In genomic region chr2:170929686-170930050, GRCh38 we compare ENCODE assay signal across 8 cellular contexts. TPM values are rescaled to one million over a fixed set of nuclear protein-coding genes. Genes with fewer than 3 reads are reported as not detected.
DNase-seq lines count a peak whose midpoint lies in the region; ATAC-seq, FAIRE-seq and TF ChIP-seq lines count a peak whose summit lies in the region.

No MANE protein-coding gene starts in this region.

- no peaks in the 10 kb centered on the region for H3K9me3 ChIP-seq in A673 (ENCODE audit: low read depth, low read length, poor library complexity, severe bottlenecking)
- H3K9me3 ChIP-seq in GM12878 (replicated peaks; ENCODE audit: control insufficient read depth, insufficient read depth, low read length) = no peaks in the 10 kb centered on the region; the same call in 1 of the 3 replicates

- no peaks in the 10 kb centered on the region for H3K27me3 ChIP-seq in A673 (replicated peaks; ENCODE audit: insufficient read depth, low read depth, low read length, poor library complexity)
- H3K27me3 ChIP-seq in GM12878 (replicated peaks in 1 of 2; ENCODE audit: control insufficient read depth in 2 of 2, insufficient read depth in 2 of 2, low read length in 1 of 2) = no peaks in the 10 kb centered on the region

- H2AFZ ChIP-seq in GM12878 (ENCODE audit: control insufficient read depth, low read depth, low read length) = peak overlapping the region; percentile 55

- peak; percentile 13 for ATAC-seq in HG03354 (IDR thresholded peaks at IDR 0.05; ENCODE audit: poor library complexity, severe bottlenecking, unreplicated experiment)
- ATAC-seq in GM12878 = peak; percentile 42

- peak overlapping the region; percentile 80 for H3K4me2 ChIP-seq in GM12878 (ENCODE audit: control insufficient read depth, insufficient read depth)

- intact Hi-C loops in A673 (cut with micrococcal nuclease; ENCODE audit: unreplicated experiment) = no loop called here
- intact Hi-C loops in GM12878 (cut with micrococcal nuclease; ENCODE audit: unreplicated experiment) = loop anchor here (1.0 to 5.0 kb wide), 2 partner anchors 44 to 503 kb away; partner anchors contain the start of genes DCAF17 and METTL8

- H3K4me3 ChIP-seq in A673 (ENCODE audit: low read depth, low read length, poor library complexity, severe bottlenecking) (peak overlapping the region; percentile 89), GM12878 (peak overlapping the region; percentile 90), iPS-11a (ENCODE audit: low read depth, low read length) (peak overlapping the region; percentile 77), skeletal muscle cell (ENCODE audit: low read depth, low read length) (peak overlapping the region; percentile 93)

- in situ Hi-C loops in GM13976 (cut with MboI; ENCODE audit: low sequenced_read_pairs, unreplicated experiment) = loop anchor here (25.0 kb wide), 1 partner anchor 1183 kb away; the partner anchor contains the start of gene DLX2
- in situ Hi-C loops in GM12878 (cut with MboI) = loop anchor here (25.0 kb wide), 1 partner anchor 1633 kb away; the partner anchor contains the start of gene PDK1

- no TSS peak for BruUV-seq in A673 (replicated peaks; lab: Mats Ljungman, UMichigan)
- BruUV-seq in GM12878 (replicated peaks; lab: Mats Ljungman, UMichigan) = no TSS peak

- H4K20me1 ChIP-seq in GM12878 (ENCODE audit: control insufficient read depth, insufficient read depth) = no peaks in the 10 kb centered on the region

- peak overlapping the region; percentile 93 for H3K9ac ChIP-seq in GM12878 (ENCODE audit: control insufficient read depth, insufficient read depth, low read length)

- FAIRE-seq in GM12878 (lab: Jason Lieb, UNC) = no peak

- TF ChIP-seq POLR2A in GM12878 (IDR thresholded peaks at IDR 0.05; ENCODE audit: low read depth, low read length) = no peak

- under 1% methylated on average over 19 of the region's 21 CpGs for WGBS in GM12878 (ENCODE audit: insufficient coverage, insufficient replicate concordance, low lambda C conversion rate, missing lambda C conversion rate)

- no peak for TF ChIP-seq CTCF in A673 (conservative IDR thresholded peaks at IDR 0.05; ENCODE audit: low read depth, low read length)
- TF ChIP-seq CTCF in GM13976 (IDR thresholded peaks at IDR 0.05; ENCODE audit: borderline replicate concordance, control extremely low read depth, extremely low read depth, insufficient read depth, missing control alignments) = no peak
- no peak for TF ChIP-seq CTCF in GM12878 (IDR thresholded peaks at IDR 0.05 in 2 of 3, conservative IDR thresholded peaks at IDR 0.05 in 1 of 3; ENCODE audit: control insufficient read depth in 2 of 3, extremely low read depth in 1 of 3, insufficient read depth in 1 of 3, low read depth in 3 of 3, low read length in 3 of 3)

- RAD21 ChIA-PET in GM12878 (lab: Charles Lee; ENCODE audit: unreplicated experiment) = interaction anchor here (0.6 to 2.8 kb wide), 10 partner anchors 9 to 1174 kb away, joined by 3 to 23 read pairs (median 6); no protein-coding TSS in a partner anchor

- H3K27ac ChIP-seq in A673 (ENCODE audit: low read depth, low read length, poor library complexity, severe bottlenecking) (peak overlapping the region; percentile 94), GM12878 (ENCODE audit: control insufficient read depth, insufficient read depth) (peak overlapping the region; percentile 88)

- peaks cover 55% of the 10 kb centered on the region for H3K79me2 ChIP-seq in GM12878 (ENCODE audit: control insufficient read depth, insufficient read depth, low read length)

- H3K4me1 ChIP-seq in A673 (ENCODE audit: insufficient read depth, low read length, poor library complexity, severe bottlenecking) (peaks cover 22% of the 10 kb centered on the region), GM12878 (ENCODE audit: control insufficient read depth, insufficient read depth, low read length) (no peaks in the 10 kb centered on the region)

- H3K36me3 ChIP-seq in A673 (ENCODE audit: insufficient read depth, low read length, poor library complexity, severe bottlenecking) = no peaks in the 10 kb centered on the region
- no peaks in the 10 kb centered on the region for H3K36me3 ChIP-seq in GM12878 (ENCODE audit: control insufficient read depth in 2 of 2, insufficient read depth in 2 of 2, low read length in 1 of 2)

- CTCF ChIA-PET in A673 (lab: Charles Lee) (interaction anchor here (0.7 kb wide), 1 partner anchor 30 kb away, joined by 3 read pairs; no protein-coding TSS in a partner anchor), GM12878 (lab: Yijun Ruan, JAX) (interaction anchor here (0.6 to 6.5 kb wide), 20 partner anchors 9 to 1198 kb away, joined by 3 to 53 read pairs (median 4); partner anchors contain the start of gene CYBRD1)

- SMC1A ChIA-PET in GM12878 (lab: Charles Lee; ENCODE audit: uncharacterized antibody, unreplicated experiment) = interaction anchor here (0.6 to 5.5 kb wide), 9 partner anchors 11 to 592 kb away, joined by 3 to 55 read pairs (median 5); no protein-coding TSS in a partner anchor

- DNase-seq in A673 (ENCODE audit: low spot score) = peak; percentile 38
- DNase-seq in GM13976 (ENCODE audit: low spot score) = peak; percentile 51
- DNase-seq in SK-N-DZ (ENCODE audit: low spot score) = peak; percentile 51
- DNase-seq in GM12878 (ENCODE audit: low read depth, low spot score) = no peak
- DNase-seq in skeletal muscle cell (ENCODE audit: low read depth) = no peak
- DNase-seq in H4 (ENCODE audit: low spot score) = no peak

- no peak for TF ChIP-seq EP300 in GM12878 (IDR thresholded peaks at IDR 0.05; ENCODE audit: borderline replicate concordance in 1 of 2, control insufficient read depth in 1 of 2, low read depth in 2 of 2, low read length in 2 of 2)

- TF ChIP-seq RAD21 in GM12878 (IDR thresholded peaks at IDR 0.05; ENCODE audit: insufficient read depth, low read depth, low read length) = no peak

- POLR2A ChIA-PET in A673 (lab: Charles Lee; ENCODE audit: low non-redundant PET) (no interaction called here), GM12878 (lab: Charles Lee) (interaction anchor here (0.7 to 1.7 kb wide), 6 partner anchors 17 to 502 kb away, joined by 3 to 5 read pairs (median 4); no protein-coding TSS in a partner anchor)

TF ChIP-seq in GM12878, 131 proteins besides CTCF, POLR2A, EP300 and RAD21:
- no peak for TF ChIP-seq BACH1 (IDR thresholded peaks at IDR 0.05; ENCODE audit: borderline replicate concordance)
- TF ChIP-seq TCF12 (IDR thresholded peaks at IDR 0.05; ENCODE audit: low read depth, low read length) = 0 out of 2 replicates have a peak, but pooled peaks have one; percentile 35

RNA-seq across cellular contexts. Expression of gene GORASP2, which starts 0.6 kb away (rescaled TPM):
- total RNA-seq in A673 (2021) = 89.1 and 89.3 TPM in 2 replicates
- polyA plus RNA-seq in SK-N-DZ (2014; cell fraction: cytosol; rRNA removed) = 35.8 and 42.4 TPM in 2 replicates
- 11.0 and 23.8 TPM in 2 replicates for polyA plus RNA-seq in SK-N-DZ (2014; cell fraction: nucleus; rRNA removed)
- total RNA-seq in GM12878 (2013; cell fraction: nucleolus; rRNA removed) = 40.4 and 47.6 TPM in 2 replicates
- total RNA-seq in GM12878 (2014; rRNA removed) = 62.4 and 63.9 TPM in 2 replicates
- total RNA-seq in GM12878 (2014; rRNA removed; fragmentation: Illumina TruSeq; extraction: Trizol) = 43.6 and 50.5 TPM in 2 replicates
- total RNA-seq in GM12878 (2021) = 94.8 and 94.9 TPM in 2 replicates
- 55.9 TPM for polyA plus RNA-seq in GM12878 (2011; ENCODE audit: low read depth)
- polyA plus RNA-seq in GM12878 (2011; rRNA removed) = 130 and 169 TPM in 2 replicates
- polyA plus RNA-seq in GM12878 (2011; cell fraction: cytosol; rRNA removed) = 158 and 174 TPM in 2 replicates
- polyA plus RNA-seq in GM12878 (2011; cell fraction: nucleus; rRNA removed) = 70.7 and 73.5 TPM in 2 replicates
- polyA plus RNA-seq in GM12878 (2012) = 66.5 and 77.2 TPM in 2 replicates
- polyA plus RNA-seq in GM12878 (2014; fragmentation: Illumina TruSeq; extraction: Trizol) = 129 and 139 TPM in 2 replicates
- polyA plus RNA-seq in GM12878 (2014; fragmentation: Nextera tagmentation; extraction: Ambion mirVana) = 10 to 100 TPM; 26.3 to 35.0 TPM
- polyA plus RNA-seq in GM12878 (2014; rRNA removed) = 111 and 113 TPM in 2 replicates
- polyA plus RNA-seq in GM12878 (2016; fragmentation: Nextera tagmentation; extraction: Ambion mirVana) = 100 to 1,000 TPM; 132 to 140 TPM
- polyA minus RNA-seq in GM12878 (2011; rRNA and poly(A)+ RNA removed) = 114 and 140 TPM in 2 replicates
- 30.9 and 35.2 TPM in 2 replicates for polyA minus RNA-seq in GM12878 (2011; cell fraction: cytosol; rRNA and poly(A)+ RNA removed)
- polyA minus RNA-seq in GM12878 (2011; cell fraction: nucleus; rRNA and poly(A)+ RNA removed) = 27.6 and 46.7 TPM in 2 replicates
- 29.8 and 42.3 TPM in 2 replicates for total RNA-seq in H4 (2014; rRNA removed; shearing (Covaris generic))

Comparison
In these comparisons a context has a peak if more than half of its experiments do, and no peak if none do; other contexts are left out.
1. DNase-seq: peak in A673 (single experiment), GM13976 (single experiment) and SK-N-DZ (single experiment); none in GM12878 (single experiment), skeletal muscle cell (single experiment) and H4 (single experiment).
2. Peak in every context shown above with its lines, with median percentiles within 50 percentile points of each other: H3K4me3 ChIP-seq.